In the genomic region with DNA sequence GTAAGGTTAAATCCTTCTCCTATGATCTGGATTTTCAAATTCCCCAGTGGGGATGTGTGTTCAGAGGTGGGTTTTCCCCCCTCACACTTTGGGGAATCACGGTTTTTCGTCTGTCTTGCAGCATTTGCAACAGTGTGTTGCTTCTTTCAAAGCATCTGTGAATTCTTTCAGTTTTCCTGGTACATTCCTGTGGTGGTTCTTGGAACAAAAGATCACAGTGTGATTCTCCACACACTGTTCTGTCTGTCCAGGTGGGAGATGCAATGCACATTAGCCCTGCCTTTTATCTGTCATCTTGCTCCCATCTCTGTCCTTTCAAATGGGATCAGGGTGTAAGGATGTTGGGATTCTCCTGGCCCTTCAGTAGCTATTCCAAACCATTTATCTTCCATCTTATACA, we compare ENCODE assay signal across 19 cellular contexts.
"Had no signal": no experiment of that assay in that cellular context is flagged by ENCODE, and none has a peak within 500 bp of the region (broad histone marks: within the 10 kb centered on the region; RNA-seq: fewer than 3 reads in every experiment).

No MANE protein-coding gene starts in this region.

- H3K27me3 ChIP-seq: suprapubic skin, upper lobe of left lung had no signal

- H3K27me3 Mint-ChIP-seq: activated naive CD4-positive, alpha-beta T cell treated with anti-CD3 and anti-CD28 coated beads, Interleukin-2, amount 10 ng/mL, durations not matched to agents 7 days and 5 days; naive thymus-derived CD8-positive, alpha-beta T cell; progenitor cell of endocrine pancreas had no signal

- H3K4me1 ChIP-seq: suprapubic skin had no signal

- H3K27ac ChIP-seq: suprapubic skin, upper lobe of left lung had no signal

- H3K27ac Mint-ChIP-seq: activated naive CD4-positive, alpha-beta T cell treated with anti-CD3 and anti-CD28 coated beads, Interleukin-2, amount 10 ng/mL, durations not matched to agents 7 days and 5 days; progenitor cell of endocrine pancreas had no signal

- H3K4me3 Mint-ChIP-seq: activated naive CD4-positive, alpha-beta T cell treated with anti-CD3 and anti-CD28 coated beads, Interleukin-2, amount 10 ng/mL, durations not matched to agents 7 days and 5 days; naive thymus-derived CD8-positive, alpha-beta T cell; T-helper 2 cell treated with Interferon-gamma antibody and Interleukin-4, amounts not matched to agents 5 μg/mL and 100 μg/mL, for 36 hours had no signal

- H3K4me3 ChIP-seq: lung, mucosa of descending colon, suprapubic skin, upper lobe of left lung had no signal

- H3K9me3 ChIP-seq: suprapubic skin had no signal

- FAIRE-seq: bronchial epithelial cell, colon, frontal cortex had no signal

- ATAC-seq: activated CD4-positive, CD25-positive, alpha-beta regulatory T cell treated with anti-CD3 and anti-CD28 coated beads, Interleukin-2, amount 50 U/mL, for 24 hours; mucosa of descending colon; naive thymus-derived CD8-positive, alpha-beta T cell; sciatic nerve had no signal

- DNase-seq: activated CD4-positive, alpha-beta T cell treated with anti-CD3 and anti-CD28 coated beads, Interleukin-2, amount 50 U/mL, for 48 hours; activated naive CD4-positive, alpha-beta T cell treated with anti-CD3 and anti-CD28 coated beads, Interleukin-2, amount 10 ng/mL, durations not matched to agents 7 days and 5 days; amygdala; mucosa of descending colon; naive thymus-derived CD8-positive, alpha-beta T cell; nucleus accumbens; SHP77 treated with DMSO at 0.1 percent for 48 hours; stimulated activated CD4-positive, alpha-beta T cell treated with anti-CD3 and anti-CD28 coated beads, Interleukin-2, amount 100 ng/mL, for 24 hours; stimulated activated naive CD4-positive, alpha-beta T cell; upper lobe of left lung had no signal
